ENCODE assay signal across 14 cellular contexts in genomic region chr13:58343081-58343480, GRCh38.
"Had no signal": no experiment of that assay in that cellular context is flagged by ENCODE, and none has a peak within 500 bp of the region (broad histone marks: within the 10 kb centered on the region; RNA-seq: fewer than 3 reads in every experiment).

No MANE protein-coding gene starts in this region.

- H3K36me3 Mint-ChIP-seq: activated naive CD4-positive, alpha-beta T cell treated with anti-CD3 and anti-CD28 coated beads, Interleukin-2, amount 50 U/mL, for 24 hours; naive thymus-derived CD4-positive, alpha-beta T cell had no signal

- H3K27me3 ChIP-seq: esophagus squamous epithelium, thyroid gland, vagina had no signal

- H3K36me3 ChIP-seq: esophagus squamous epithelium, thyroid gland, vagina had no signal

- H3K4me3 ChIP-seq: esophagus squamous epithelium, lung, thyroid gland, vagina had no signal

- H3K27ac Mint-ChIP-seq: activated naive CD4-positive, alpha-beta T cell treated with anti-CD3 and anti-CD28 coated beads, Interleukin-2, amount 50 U/mL, for 24 hours; endodermal cell; naive thymus-derived CD4-positive, alpha-beta T cell; T-helper 1 cell treated with Interleukin-12 subunit alpha and Interleukin-12 subunit beta and Interleukin-4 antibody, amounts not matched to agents 30 μg/mL and 1 μg/mL, for 36 hours had no signal

- H3K9me3 Mint-ChIP-seq: endodermal cell had no signal

- ATAC-seq: left cardiac atrium; naive thymus-derived CD4-positive, alpha-beta T cell; right cardiac atrium had no signal

- H3K4me1 Mint-ChIP-seq: activated naive CD4-positive, alpha-beta T cell treated with anti-CD3 and anti-CD28 coated beads, Interleukin-2, amount 50 U/mL, for 24 hours; naive thymus-derived CD4-positive, alpha-beta T cell had no signal

- H3K4me3 Mint-ChIP-seq: activated naive CD4-positive, alpha-beta T cell treated with anti-CD3 and anti-CD28 coated beads, Interleukin-2, amount 50 U/mL, for 24 hours; endodermal cell; naive thymus-derived CD4-positive, alpha-beta T cell; T-helper 1 cell treated with Interleukin-12 subunit alpha and Interleukin-12 subunit beta and Interleukin-4 antibody, amounts not matched to agents 30 μg/mL and 1 μg/mL, for 36 hours had no signal

- H3K27me3 Mint-ChIP-seq: activated naive CD4-positive, alpha-beta T cell treated with anti-CD3 and anti-CD28 coated beads, Interleukin-2, amount 50 U/mL, for 24 hours; naive thymus-derived CD4-positive, alpha-beta T cell had no signal

- DNase-seq: activated CD4-positive, CD25-positive, alpha-beta regulatory T cell; activated effector memory CD4-positive, alpha-beta T cell treated with Interleukin-2 at 50 U/mL for 16 hours; endodermal cell; esophagus squamous epithelium; left cardiac atrium; naive thymus-derived CD4-positive, alpha-beta T cell; nucleus accumbens; right cardiac atrium; small intestine; thyroid gland had no signal
